In genomic region chr10:96038476-96039387, GRCh38 we compare ENCODE assay signal across 1 cellular context.
TF ChIP-seq lines count a peak whose summit lies in the region.

No MANE protein-coding gene starts in this region.

TF ChIP-seq in GM23338, 12 proteins besides CTCF, POLR2A, EP300 and RAD21 (continued from another document):
- TF ChIP-seq ZNF462 (CRISPR knock-in tag; IDR thresholded peaks at IDR 0.05) (no peak), CREB1 (CRISPR knock-in tag; IDR thresholded peaks at IDR 0.05; ENCODE audit: low read depth) (no peak), STAT1 (IDR thresholded peaks at IDR 0.05; ENCODE audit: unreplicated experiment) (no peak), ETS1 (IDR thresholded peaks at IDR 0.05) (no peak), ZNF331 (CRISPR knock-in tag; IDR thresholded peaks at IDR 0.05; ENCODE audit: low read depth) (no peak), ZNF114 (CRISPR knock-in tag; IDR thresholded peaks at IDR 0.05) (no peak), EZH2phosphoT487 (IDR thresholded peaks at IDR 0.05; ENCODE audit: unreplicated experiment) (no peak)
